Comparison of ENCODE assay signal across 8 cellular contexts in genomic region chr6:16238057-16238657, GRCh38. TPM values are rescaled to one million over a fixed set of nuclear protein-coding genes. Genes with fewer than 3 reads are reported as not detected.
A peak's percentile ranks its signal among the peaks of the same experiment; 100 is the strongest.
DNase-seq lines count a peak whose midpoint lies in the region; ATAC-seq, FAIRE-seq and TF ChIP-seq lines count a peak whose summit lies in the region.

Gene GMPR (plus strand): TSS chr6:16238587. CDS start chr6:16238694, 107 bp downstream.

- H3K9me3 Mint-ChIP-seq in osteocyte (ENCODE audit: unreplicated experiment), result no peaks in the 10 kb centered on the region

- H3K4me2 ChIP-seq in A549, result peak within 1 kb of the TSS; percentile 94

- POLR2A ChIA-PET in A549 (lab: Yijun Ruan, JAX), result interaction anchor here (0.6 kb wide), 1 partner anchor 15 kb away, joined by 3 read pairs; no protein-coding TSS in a partner anchor

- WGBS in A549 (ENCODE audit: missing lambda C conversion rate), result 31% methylated on average over 17 of the region's 56 CpGs

- TF ChIP-seq CTCF in A549 (IDR thresholded peaks at IDR 0.05) (no peak), RWPE2 (IDR thresholded peaks at IDR 0.05; ENCODE audit: poor library complexity, severe bottlenecking) (no peak), osteocyte (IDR thresholded peaks at IDR 0.05) (no peak), tibial artery (IDR thresholded peaks at IDR 0.05) (no peak)

- H3K27ac ChIP-seq in A549 (peak within 1 kb of the TSS; percentile 13 to 65; a peak in 4 of 6 replicates), RWPE2 (ENCODE audit: poor library complexity, severe bottlenecking) (no peak within 1 kb of the TSS), tibial artery (peak within 1 kb of the TSS; percentile 87)

- FAIRE-seq in A549 (lab: Jason Lieb, UNC), result no peak

- ATAC-seq in A549 (peak; percentile 73 to 74; a peak in 4 of 6 replicates), GM18909 (IDR thresholded peaks at IDR 0.05; ENCODE audit: poor library complexity, unreplicated experiment) (peak; percentile 78), HG03280 (IDR thresholded peaks at IDR 0.05; ENCODE audit: unreplicated experiment) (peak; percentile 85), RWPE2 (ENCODE audit: low read depth) (peak; percentile 31; the same call in 2 of the 3 replicates)

- H3K27ac Mint-ChIP-seq in osteocyte (ENCODE audit: unreplicated experiment), result peak within 1 kb of the TSS; percentile 81

- H3K27me3 ChIP-seq in RWPE2 (ENCODE audit: insufficient read depth, poor library complexity, severe bottlenecking), result no peaks in the 10 kb centered on the region
- no peaks in the 10 kb centered on the region for H3K27me3 ChIP-seq in tibial artery

- H3K4me1 ChIP-seq in A549, result no peaks in the 10 kb centered on the region
- H3K4me1 ChIP-seq in RWPE2 (ENCODE audit: insufficient read depth, poor library complexity, severe bottlenecking), result peaks cover 6% of the 10 kb centered on the region
- peaks cover 0 to 57% (median 36%) of the 10 kb centered on the region in 4 donors for H3K4me1 ChIP-seq in tibial artery

- no peak for DNase-seq in A549 (ENCODE audit: low read depth in 1 of 2, low spot score in 1 of 2)
- no peak for DNase-seq in RWPE2 (ENCODE audit: low spot score)
- peak; percentile 74 for DNase-seq in activated naive CD4-positive, alpha-beta T cell treated with anti-CD3 and anti-CD28 coated beads, Interleukin-2, amount 50 U/mL, for 16 hours
- peak; percentile 49 for DNase-seq in glomerular visceral epithelial cell (ENCODE audit: extremely low spot score)
- DNase-seq in osteocyte (ENCODE audit: extremely low spot score, unreplicated experiment), result peak; percentile 89
- peak; percentile 83 to 95 for DNase-seq in tibial artery

- peaks cover 48% of the 10 kb centered on the region for H3K4me1 Mint-ChIP-seq in osteocyte (ENCODE audit: unreplicated experiment)

- peak within 1 kb of the TSS; percentile 77 for H3K4me3 Mint-ChIP-seq in osteocyte (ENCODE audit: unreplicated experiment)

- no peaks in the 10 kb centered on the region for H3K27me3 Mint-ChIP-seq in osteocyte (ENCODE audit: unreplicated experiment)

- TF ChIP-seq EP300 in A549 (IDR thresholded peaks at IDR 0.05), result no peak

- H3K36me3 Mint-ChIP-seq in osteocyte (ENCODE audit: unreplicated experiment), result no peaks in the 10 kb centered on the region

- CTCF ChIA-PET in A549 (lab: Yijun Ruan, JAX), result interaction anchor here (0.7 to 1.7 kb wide), 2 partner anchors 28 to 40 kb away, joined by 3 to 4 read pairs; no protein-coding TSS in a partner anchor

- no peaks in the 10 kb centered on the region for H3K36me3 ChIP-seq in RWPE2 (ENCODE audit: low read depth)
- no peaks in the 10 kb centered on the region for H3K36me3 ChIP-seq in tibial artery

- no peaks in the 10 kb centered on the region for H3K9me3 ChIP-seq in A549
- H3K9me3 ChIP-seq in RWPE2 (ENCODE audit: severe bottlenecking), result no peaks in the 10 kb centered on the region
- H3K9me3 ChIP-seq in tibial artery, result no peaks in the 10 kb centered on the region

- no peak for TF ChIP-seq RAD21 in A549 (conservative IDR thresholded peaks at IDR 0.05 in 1 of 2, IDR thresholded peaks at IDR 0.05 in 1 of 2)

- intact Hi-C loops in tibial artery (cut with DNase I; ENCODE audit: low total_unique reads), result loop anchor here (5.0 kb wide), 1 partner anchor 84 kb away; no protein-coding TSS in a partner anchor

- H3K4me3 ChIP-seq in A549 (peak within 1 kb of the TSS; percentile 65), RWPE2 (ENCODE audit: severe bottlenecking) (peak within 1 kb of the TSS; percentile 35), tibial artery (peak within 1 kb of the TSS; percentile 85 to 89)

- TF ChIP-seq POLR2A in A549 (IDR thresholded peaks at IDR 0.05; ENCODE audit: low read length), result no peak

TF ChIP-seq in A549, 52 proteins besides CTCF, POLR2A, EP300 and RAD21:
- TF ChIP-seq ZNF302 (CRISPR knock-in tag; IDR thresholded peaks at IDR 0.05), result no peak

RNA-seq across cellular contexts. Expression of gene GMPR, which starts in this region (rescaled TPM):
- polyA plus RNA-seq in A549 (2011; rRNA removed) (0.34 and 0.48 TPM in 2 replicates), A549 (2017; fragmentation: RNase III; extraction: RNeasy Plus Mini Kit Qiagen cat#74134 plus additional on column Dnase treatment) (0.23 to 0.53 TPM (median 0.26 TPM) in 3 replicates)
- 0.32 and 0.41 TPM in 2 replicates for polyA plus RNA-seq in A549 (2012; cell fraction: cytosol; rRNA removed)
- 0.06 and 0.20 TPM in 2 replicates for polyA plus RNA-seq in A549 (2012; cell fraction: nucleus; rRNA removed)
- 0.15 TPM in 1 of 2 replicates, not detected in the other for polyA minus RNA-seq in A549 (2011; rRNA and poly(A)+ RNA removed)
- total RNA-seq in osteocyte, result 7.7 and 7.8 TPM in 2 replicates

Comparison
In these comparisons a context has a peak if more than half of its experiments do, and no peak if none do; other contexts are left out.
1. Peak in ATAC-seq, H3K4me3 ChIP-seq, H3K27ac ChIP-seq and H3K4me2 ChIP-seq in A549; RNA of the gene not detected or under 1 TPM.
2. ATAC-seq: peak in every context shown above with its lines; median percentile 85 in HG03280; 78 in GM18909; 74 in A549; 31 in RWPE2.
3. DNase-seq: peak in activated naive CD4-positive, alpha-beta T cell treated with anti-CD3 and anti-CD28 coated beads, Interleukin-2, amount 50 U/mL, for 16 hours (single experiment), glomerular visceral epithelial cell (single experiment), osteocyte (single experiment) and tibial artery (2 of 2); none in A549 (0 of 2) and RWPE2 (single experiment).
4. H3K4me3 ChIP-seq: peak in every context shown above with its lines; median percentile 87 in tibial artery; 65 in A549; 35 in RWPE2.